Comparison of ENCODE assay signal across 1 cellular context in the genomic region with DNA sequence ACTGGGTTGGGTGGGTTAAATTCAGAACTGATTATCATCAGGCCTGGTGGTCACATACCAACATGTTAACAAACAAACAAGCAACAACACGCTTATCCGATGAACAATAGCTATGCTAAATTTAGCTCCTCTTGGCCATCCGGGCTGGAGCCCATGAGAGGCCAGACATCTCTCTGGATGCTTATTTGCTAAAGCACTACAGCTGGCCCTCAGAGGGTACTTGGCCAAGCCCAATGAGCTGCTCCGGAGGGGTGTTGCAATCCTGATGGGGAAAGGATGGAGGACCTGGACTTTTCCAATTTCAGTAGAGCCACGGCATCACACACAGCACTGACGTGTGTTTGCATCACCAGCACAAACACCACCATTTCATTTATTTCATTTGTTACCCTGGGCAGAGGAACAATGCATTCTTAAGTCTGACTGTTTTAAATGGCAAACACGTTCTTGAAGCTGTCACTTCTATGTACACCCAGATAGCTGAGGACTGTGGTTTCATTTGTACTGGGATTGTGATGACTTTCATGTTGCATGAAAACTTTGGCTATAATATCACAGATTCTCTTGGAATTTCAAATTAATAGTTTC.
TF ChIP-seq lines count a peak whose summit lies in the region.

No MANE protein-coding gene starts in this region.

TF ChIP-seq in GM23338, 12 proteins besides CTCF, POLR2A, EP300 and RAD21 (continued from another document):
- TF ChIP-seq, protein P1, sequence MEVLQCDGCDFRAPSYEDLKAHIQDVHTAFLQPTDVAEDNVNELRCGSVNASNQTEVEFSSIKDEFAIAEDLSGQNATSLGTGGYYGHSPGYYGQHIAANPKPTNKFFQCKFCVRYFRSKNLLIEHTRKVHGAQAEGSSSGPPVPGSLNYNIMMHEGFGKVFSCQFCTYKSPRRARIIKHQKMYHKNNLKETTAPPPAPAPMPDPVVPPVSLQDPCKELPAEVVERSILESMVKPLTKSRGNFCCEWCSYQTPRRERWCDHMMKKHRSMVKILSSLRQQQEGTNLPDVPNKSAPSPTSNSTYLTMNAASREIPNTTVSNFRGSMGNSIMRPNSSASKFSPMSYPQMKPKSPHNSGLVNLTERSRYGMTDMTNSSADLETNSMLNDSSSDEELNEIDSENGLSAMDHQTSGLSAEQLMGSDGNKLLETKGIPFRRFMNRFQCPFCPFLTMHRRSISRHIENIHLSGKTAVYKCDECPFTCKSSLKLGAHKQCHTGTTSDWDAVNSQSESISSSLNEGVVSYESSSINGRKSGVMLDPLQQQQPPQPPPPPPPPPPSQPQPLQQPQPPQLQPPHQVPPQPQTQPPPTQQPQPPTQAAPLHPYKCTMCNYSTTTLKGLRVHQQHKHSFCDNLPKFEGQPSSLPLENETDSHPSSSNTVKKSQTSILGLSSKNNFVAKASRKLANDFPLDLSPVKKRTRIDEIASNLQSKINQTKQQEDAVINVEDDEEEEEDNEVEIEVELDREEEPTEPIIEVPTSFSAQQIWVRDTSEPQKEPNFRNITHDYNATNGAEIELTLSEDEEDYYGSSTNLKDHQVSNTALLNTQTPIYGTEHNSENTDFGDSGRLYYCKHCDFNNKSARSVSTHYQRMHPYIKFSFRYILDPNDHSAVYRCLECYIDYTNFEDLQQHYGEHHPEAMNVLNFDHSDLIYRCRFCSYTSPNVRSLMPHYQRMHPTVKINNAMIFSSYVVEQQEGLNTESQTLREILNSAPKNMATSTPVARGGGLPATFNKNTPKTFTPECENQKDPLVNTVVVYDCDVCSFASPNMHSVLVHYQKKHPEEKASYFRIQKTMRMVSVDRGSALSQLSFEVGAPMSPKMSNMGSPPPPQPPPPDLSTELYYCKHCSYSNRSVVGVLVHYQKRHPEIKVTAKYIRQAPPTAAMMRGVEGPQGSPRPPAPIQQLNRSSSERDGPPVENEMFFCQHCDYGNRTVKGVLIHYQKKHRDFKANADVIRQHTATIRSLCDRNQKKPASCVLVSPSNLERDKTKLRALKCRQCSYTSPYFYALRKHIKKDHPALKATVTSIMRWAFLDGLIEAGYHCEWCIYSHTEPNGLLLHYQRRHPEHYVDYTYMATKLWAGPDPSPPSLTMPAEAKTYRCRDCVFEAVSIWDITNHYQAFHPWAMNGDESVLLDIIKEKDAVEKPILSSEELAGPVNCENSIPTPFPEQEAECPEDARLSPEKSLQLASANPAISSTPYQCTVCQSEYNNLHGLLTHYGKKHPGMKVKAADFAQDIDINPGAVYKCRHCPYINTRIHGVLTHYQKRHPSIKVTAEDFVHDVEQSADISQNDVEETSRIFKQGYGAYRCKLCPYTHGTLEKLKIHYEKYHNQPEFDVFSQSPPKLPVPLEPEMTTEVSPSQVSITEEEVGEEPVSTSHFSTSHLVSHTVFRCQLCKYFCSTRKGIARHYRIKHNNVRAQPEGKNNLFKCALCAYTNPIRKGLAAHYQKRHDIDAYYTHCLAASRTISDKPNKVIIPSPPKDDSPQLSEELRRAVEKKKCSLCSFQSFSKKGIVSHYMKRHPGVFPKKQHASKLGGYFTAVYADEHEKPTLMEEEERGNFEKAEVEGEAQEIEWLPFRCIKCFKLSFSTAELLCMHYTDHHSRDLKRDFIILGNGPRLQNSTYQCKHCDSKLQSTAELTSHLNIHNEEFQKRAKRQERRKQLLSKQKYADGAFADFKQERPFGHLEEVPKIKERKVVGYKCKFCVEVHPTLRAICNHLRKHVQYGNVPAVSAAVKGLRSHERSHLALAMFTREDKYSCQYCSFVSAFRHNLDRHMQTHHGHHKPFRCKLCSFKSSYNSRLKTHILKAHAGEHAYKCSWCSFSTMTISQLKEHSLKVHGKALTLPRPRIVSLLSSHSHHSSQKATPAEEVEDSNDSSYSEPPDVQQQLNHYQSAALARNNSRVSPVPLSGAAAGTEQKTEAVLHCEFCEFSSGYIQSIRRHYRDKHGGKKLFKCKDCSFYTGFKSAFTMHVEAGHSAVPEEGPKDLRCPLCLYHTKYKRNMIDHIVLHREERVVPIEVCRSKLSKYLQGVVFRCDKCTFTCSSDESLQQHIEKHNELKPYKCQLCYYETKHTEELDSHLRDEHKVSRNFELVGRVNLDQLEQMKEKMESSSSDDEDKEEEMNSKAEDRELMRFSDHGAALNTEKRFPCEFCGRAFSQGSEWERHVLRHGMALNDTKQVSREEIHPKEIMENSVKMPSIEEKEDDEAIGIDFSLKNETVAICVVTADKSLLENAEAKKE (CRISPR knock-in tag; IDR thresholded peaks at IDR 0.05) = no peak
- TF ChIP-seq STAT1 (IDR thresholded peaks at IDR 0.05; ENCODE audit: unreplicated experiment) (no peak), POLR2AphosphoS5 (IDR thresholded peaks at IDR 0.05; ENCODE audit: low read depth) (no peak)
